1 cellular context compared by ENCODE assay signal in genomic region chr19:1019980-1020867, GRCh38.
TF ChIP-seq lines count a peak whose summit lies in the region.

No MANE protein-coding gene starts in this region.

TF ChIP-seq in HepG2, 621 proteins besides CTCF, POLR2A, EP300 and RAD21 (continued from another document and continues in another):
- TF ChIP-seq MTERF4 (CRISPR knock-in tag; IDR thresholded peaks at IDR 0.05), result no peak; the same call in 1 of the 2 replicates
- no peak for TF ChIP-seq HOMEZ (CRISPR knock-in tag; IDR thresholded peaks at IDR 0.05; ENCODE audit: low read depth)
- TF ChIP-seq ZC3H13 (CRISPR knock-in tag; IDR thresholded peaks at IDR 0.05), result no peak; the same call in 1 of the 2 replicates
- no peak for TF ChIP-seq ZBTB21 (CRISPR knock-in tag; IDR thresholded peaks at IDR 0.05)
- TF ChIP-seq ZNF34 (CRISPR knock-in tag; IDR thresholded peaks at IDR 0.05; ENCODE audit: borderline replicate concordance), result 0 out of 2 replicates have a peak, but pooled peaks have one; percentile 6
- TF ChIP-seq ZNF883 (CRISPR knock-in tag; IDR thresholded peaks at IDR 0.05; ENCODE audit: not compliant biosample characterization), result no peak
- no peak for TF ChIP-seq MTF1 (CRISPR knock-in tag; IDR thresholded peaks at IDR 0.05)
- TF ChIP-seq NR2C2 (CRISPR knock-in tag; IDR thresholded peaks at IDR 0.05; ENCODE audit: borderline replicate concordance), result peak; percentile 76
- no peak for TF ChIP-seq ZNF615 (CRISPR knock-in tag; IDR thresholded peaks at IDR 0.05; ENCODE audit: borderline replicate concordance)
- TF ChIP-seq ZNF260 (CRISPR knock-in tag; IDR thresholded peaks at IDR 0.05; ENCODE audit: borderline replicate concordance, low read depth), result no peak
- TF ChIP-seq ZNF850 (CRISPR knock-in tag; conservative IDR thresholded peaks at IDR 0.05), result no peak
- TF ChIP-seq ZNF44 (CRISPR knock-in tag; IDR thresholded peaks at IDR 0.05), result no peak
- TF ChIP-seq PHF5A (CRISPR knock-in tag; IDR thresholded peaks at IDR 0.05; ENCODE audit: low read depth, unreplicated experiment), result no peak
- TF ChIP-seq MZF1 (CRISPR knock-in tag; IDR thresholded peaks at IDR 0.05; ENCODE audit: borderline replicate concordance), result no peak
- 0 out of 2 replicates have a peak, but pooled peaks have one; percentile 27 for TF ChIP-seq GLI4 (CRISPR knock-in tag; IDR thresholded peaks at IDR 0.05; ENCODE audit: borderline replicate concordance)
- TF ChIP-seq ZBTB39 (CRISPR knock-in tag; IDR thresholded peaks at IDR 0.05), result no peak
- no peak for TF ChIP-seq ZNF275 (CRISPR knock-in tag; IDR thresholded peaks at IDR 0.05; ENCODE audit: borderline replicate concordance)
- no peak for TF ChIP-seq SSRP1 (CRISPR knock-in tag; IDR thresholded peaks at IDR 0.05)
- no peak for TF ChIP-seq KLF16 (CRISPR knock-in tag; IDR thresholded peaks at IDR 0.05)
- TF ChIP-seq SALL2 (CRISPR knock-in tag; IDR thresholded peaks at IDR 0.05), result no peak
- TF ChIP-seq NFATC3 (CRISPR knock-in tag; IDR thresholded peaks at IDR 0.05), result no peak
- no peak for TF ChIP-seq THAP9 (CRISPR knock-in tag; IDR thresholded peaks at IDR 0.05; ENCODE audit: borderline replicate concordance)
- no peak for TF ChIP-seq ZNF704 (CRISPR knock-in tag; IDR thresholded peaks at IDR 0.05; ENCODE audit: borderline replicate concordance)
- no peak for TF ChIP-seq SPEN (CRISPR knock-in tag; IDR thresholded peaks at IDR 0.05; ENCODE audit: low read depth)
- peak; percentile 21; the same call in 1 of the 2 replicates for TF ChIP-seq HNF4A (CRISPR knock-in tag; IDR thresholded peaks at IDR 0.05)
- 0 out of 2 replicates have a peak, but pooled peaks have one; percentile 20 for TF ChIP-seq NKX3-1 (CRISPR knock-in tag; IDR thresholded peaks at IDR 0.05)
- TF ChIP-seq HNF4G (IDR thresholded peaks at IDR 0.05; ENCODE audit: borderline replicate concordance, low read depth, low read length), result 0 out of 2 replicates have a peak, but pooled peaks have one; percentile 28
- no peak; the same call in 1 of the 2 replicates for TF ChIP-seq HNF4G (CRISPR knock-in tag; IDR thresholded peaks at IDR 0.05; ENCODE audit: borderline replicate concordance, low read depth)
- no peak for TF ChIP-seq NFYC (CRISPR knock-in tag; IDR thresholded peaks at IDR 0.05)
- TF ChIP-seq ZNF552 (CRISPR knock-in tag; IDR thresholded peaks at IDR 0.05; ENCODE audit: borderline replicate concordance), result no peak
- TF ChIP-seq HNRNPUL1 (IDR thresholded peaks at IDR 0.05; ENCODE audit: low read depth, low read length), result no peak
- TF ChIP-seq NR2F6 (IDR thresholded peaks at IDR 0.05), result peak; percentile 62; the same call in 1 of the 2 replicates
- peak; percentile 65 for TF ChIP-seq NR2F6 (CRISPR knock-in tag; IDR thresholded peaks at IDR 0.05)
- no peak for TF ChIP-seq SP1 (IDR thresholded peaks at IDR 0.05)
- TF ChIP-seq SP1 (CRISPR knock-in tag; IDR thresholded peaks at IDR 0.05), result no peak
- TF ChIP-seq ZFP41 (CRISPR knock-in tag; IDR thresholded peaks at IDR 0.05; ENCODE audit: borderline replicate concordance), result no peak
- TF ChIP-seq SRSF1 (optimal IDR thresholded peaks at IDR 0.05; ENCODE audit: low read depth, low read length), result peak; percentile 34
- no peak for TF ChIP-seq ZNF678 (CRISPR knock-in tag; IDR thresholded peaks at IDR 0.05)
- TF ChIP-seq SMYD3 (CRISPR knock-in tag; IDR thresholded peaks at IDR 0.05), result no peak
- no peak for TF ChIP-seq ZNF10 (CRISPR knock-in tag; IDR thresholded peaks at IDR 0.05; ENCODE audit: borderline replicate concordance, low read depth)
- no peak for TF ChIP-seq HIC2 (CRISPR knock-in tag; IDR thresholded peaks at IDR 0.05; ENCODE audit: low read depth)
- TF ChIP-seq ZNF333 (CRISPR knock-in tag; IDR thresholded peaks at IDR 0.05; ENCODE audit: borderline replicate concordance), result no peak
- no peak for TF ChIP-seq ZNF225 (CRISPR knock-in tag; IDR thresholded peaks at IDR 0.05)
- TF ChIP-seq ZNF691 (CRISPR knock-in tag; IDR thresholded peaks at IDR 0.05; ENCODE audit: borderline replicate concordance, low read depth), result no peak
- 0 out of 2 replicates have a peak, but pooled peaks have one; percentile 26 for TF ChIP-seq MAF1 (CRISPR knock-in tag; IDR thresholded peaks at IDR 0.05; ENCODE audit: borderline replicate concordance)
- peak; percentile 26; the same call in 1 of the 2 replicates for TF ChIP-seq ZNF607 (CRISPR knock-in tag; IDR thresholded peaks at IDR 0.05; ENCODE audit: borderline replicate concordance)
- TF ChIP-seq BHLHE40 (IDR thresholded peaks at IDR 0.05; ENCODE audit: low read length), result no peak
- TF ChIP-seq ZNF142 (CRISPR knock-in tag; IDR thresholded peaks at IDR 0.05), result no peak
- TF ChIP-seq ZNF143 (CRISPR knock-in tag; IDR thresholded peaks at IDR 0.05), result 0 out of 2 replicates have a peak, but pooled peaks have one; percentile 28
